16 cellular contexts compared by ENCODE assay signal in the genomic region with DNA sequence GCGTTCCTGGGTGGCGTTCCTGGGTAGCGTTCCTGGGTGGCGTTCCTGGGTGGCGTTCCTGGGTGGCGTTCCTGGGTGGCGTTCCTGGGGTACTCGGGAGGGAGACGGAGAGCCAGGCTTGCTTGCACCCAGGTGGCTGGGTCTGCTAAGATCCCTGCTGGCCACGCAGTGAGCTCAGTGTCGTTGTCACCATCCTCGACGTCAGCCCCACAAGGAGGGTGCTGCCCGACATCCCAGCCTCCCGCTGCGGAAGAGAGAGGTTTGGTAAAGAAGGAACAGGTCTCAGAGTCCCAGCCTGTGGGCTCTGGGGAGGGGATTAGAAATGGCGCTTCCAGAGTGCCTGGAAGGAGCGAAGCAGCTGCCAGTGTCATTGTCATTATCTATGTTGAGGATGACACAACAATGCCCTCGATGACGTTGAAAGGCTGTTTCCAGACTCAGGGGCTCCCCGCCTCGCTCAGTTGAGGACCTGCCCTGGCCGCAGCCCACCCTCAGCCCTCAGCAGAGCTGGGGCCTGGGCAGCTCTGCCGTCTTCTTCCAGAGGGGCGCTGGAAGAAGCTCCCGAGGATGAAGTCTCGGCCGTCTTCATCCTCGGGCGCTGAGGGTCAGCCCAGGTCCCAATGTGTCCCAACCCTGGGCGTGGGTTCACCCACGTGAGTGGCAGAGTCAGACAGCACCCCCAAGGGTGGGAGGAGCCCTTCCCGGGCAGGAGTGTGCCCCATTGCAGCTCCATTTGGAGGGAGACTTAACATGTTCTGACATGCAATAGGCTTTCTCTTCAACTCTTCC.
"Had no signal": no experiment of that assay in that cellular context is flagged by ENCODE, and none has a peak within 500 bp of the region (broad histone marks: within the 10 kb centered on the region; RNA-seq: fewer than 3 reads in every experiment).

No MANE protein-coding gene starts in this region.

- H3K4me1 Mint-ChIP-seq: activated naive CD4-positive, alpha-beta T cell treated with anti-CD3 and anti-CD28 coated beads, Interleukin-2, amount 50 U/mL, for 24 hours had no signal

- H3K4me2 ChIP-seq: hepatocyte had no signal

- H3K36me3 Mint-ChIP-seq: activated CD4-positive, alpha-beta memory T cell treated with anti-CD3 and anti-CD28 coated beads for 36 hours; activated naive CD4-positive, alpha-beta T cell treated with anti-CD3 and anti-CD28 coated beads, Interleukin-2, amount 50 U/mL, for 24 hours; naive thymus-derived CD8-positive, alpha-beta T cell had no signal

- H3K4me3 Mint-ChIP-seq: activated CD4-positive, alpha-beta memory T cell treated with anti-CD3 and anti-CD28 coated beads for 36 hours; activated naive CD4-positive, alpha-beta T cell treated with anti-CD3 and anti-CD28 coated beads, Interleukin-2, amount 50 U/mL, for 24 hours; naive thymus-derived CD8-positive, alpha-beta T cell; stimulated activated naive CD8-positive, alpha-beta T cell treated with anti-CD3 and anti-CD28 coated beads, Interleukin-15, Interleukin-2, amounts not matched to agents 100 ng/mL and 50 ng/mL, for 24 hours had no signal

- H3K36me3 ChIP-seq: SJCRH30, thoracic aorta had no signal

- H3K27ac ChIP-seq: dorsolateral prefrontal cortex, hepatocyte, psoas muscle, SJCRH30, thoracic aorta had no signal

- H3K9me3 ChIP-seq: psoas muscle, SJCRH30, thoracic aorta had no signal

- H2AFZ ChIP-seq: hepatocyte had no signal

- H3K9me3 Mint-ChIP-seq: activated CD4-positive, alpha-beta memory T cell treated with anti-CD3 and anti-CD28 coated beads for 36 hours; activated naive CD4-positive, alpha-beta T cell treated with anti-CD3 and anti-CD28 coated beads, Interleukin-2, amount 50 U/mL, for 24 hours; activated T-helper 2 cell treated with anti-CD3 and anti-CD28 coated beads, Interferon-gamma antibody, Interleukin-2, Interleukin-4, amounts not matched to agents 10 μg/mL and 5 μg/mL and 100 μg/mL, durations not matched to agents 14 hours and 24 hours and 36 hours; naive thymus-derived CD8-positive, alpha-beta T cell; stimulated activated naive CD8-positive, alpha-beta T cell treated with anti-CD3 and anti-CD28 coated beads, Interleukin-15, Interleukin-2, amounts not matched to agents 100 ng/mL and 50 ng/mL, for 24 hours had no signal

- H3K79me2 ChIP-seq: hepatocyte had no signal

- H3K4me3 ChIP-seq: dorsolateral prefrontal cortex, hepatocyte, lung, psoas muscle, SJCRH30, thoracic aorta had no signal

- DNase-seq: activated CD4-positive, alpha-beta memory T cell treated with anti-CD3 and anti-CD28 coated beads for 36 hours; activated CD4-positive, alpha-beta T cell treated with anti-CD3 and anti-CD28 coated beads for 1 hour; activated CD8-positive, alpha-beta memory T cell treated with anti-CD3 and anti-CD28 coated beads, Interleukin-2, amount 50 U/mL, for 4 hours; kidney glomerular epithelial cell; SJCRH30; stimulated activated CD4-positive, alpha-beta T cell treated with anti-CD3 and anti-CD28 coated beads, Interleukin-2, amount 100 ng/mL, for 48 hours; stimulated activated CD8-positive, alpha-beta memory T cell treated with anti-CD3 and anti-CD28 coated beads, Interleukin-4, amount 100 ng/mL, for 48 hours had no signal

- H3K27ac Mint-ChIP-seq: activated CD4-positive, alpha-beta memory T cell treated with anti-CD3 and anti-CD28 coated beads for 36 hours; activated naive CD4-positive, alpha-beta T cell treated with anti-CD3 and anti-CD28 coated beads, Interleukin-2, amount 50 U/mL, for 24 hours; activated T-helper 2 cell treated with anti-CD3 and anti-CD28 coated beads, Interferon-gamma antibody, Interleukin-2, Interleukin-4, amounts not matched to agents 10 μg/mL and 5 μg/mL and 100 μg/mL, durations not matched to agents 14 hours and 24 hours and 36 hours; naive thymus-derived CD8-positive, alpha-beta T cell; stimulated activated naive CD8-positive, alpha-beta T cell treated with anti-CD3 and anti-CD28 coated beads, Interleukin-15, Interleukin-2, amounts not matched to agents 100 ng/mL and 50 ng/mL, for 24 hours had no signal

- H3K4me1 ChIP-seq: psoas muscle, SJCRH30 had no signal

- H3K27me3 Mint-ChIP-seq: activated naive CD4-positive, alpha-beta T cell treated with anti-CD3 and anti-CD28 coated beads, Interleukin-2, amount 50 U/mL, for 24 hours; stimulated activated naive CD8-positive, alpha-beta T cell treated with anti-CD3 and anti-CD28 coated beads, Interleukin-15, Interleukin-2, amounts not matched to agents 100 ng/mL and 50 ng/mL, for 24 hours had no signal

- H3K27me3 ChIP-seq: dorsolateral prefrontal cortex, hepatocyte, SJCRH30 had no signal

- ATAC-seq: naive thymus-derived CD8-positive, alpha-beta T cell; psoas muscle had no signal
